Comparison of ENCODE assay signal across 9 cellular contexts in the genomic region with DNA sequence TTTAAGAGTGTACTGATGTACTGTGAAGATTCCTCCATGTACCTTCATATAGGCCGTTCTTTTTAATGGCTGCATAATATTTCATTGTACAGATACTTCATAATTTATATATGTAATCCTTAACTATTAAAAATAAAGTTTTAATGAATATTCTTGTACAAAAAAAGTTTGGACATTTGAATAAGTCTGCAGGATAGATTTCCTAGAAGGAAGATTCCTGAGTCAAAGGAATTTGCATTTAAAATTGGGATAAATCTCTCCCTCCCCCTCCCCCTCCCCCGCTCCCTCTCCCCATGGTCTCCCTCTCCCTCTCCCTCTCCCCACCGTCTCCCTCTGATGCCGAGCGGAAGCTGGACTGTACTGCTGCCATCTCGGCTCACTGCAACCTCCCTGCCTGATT. TPM values are rescaled to one million over a fixed set of nuclear protein-coding genes. Genes with fewer than 3 reads are reported as not detected.
"Had no signal": no experiment of that assay in that cellular context is flagged by ENCODE, and none has a peak within 500 bp of the region (broad histone marks: within the 10 kb centered on the region; RNA-seq: fewer than 3 reads in every experiment).

No MANE protein-coding gene starts in this region.

- DNase-seq: GDM1, GF-D8 had no signal

- ATAC-seq: GM12878 had no signal

- FAIRE-seq: G401.6, GM12878, GM12891, GM12892, GM18507, GM19239 had no signal

- H3K4me3 ChIP-seq: GM12878 had no signal

RNA-seq across cellular contexts. Expression of gene SLC13A2, which starts 15.6 kb away (rescaled TPM):
- total RNA-seq: G401 had no signal

RNA-seq across cellular contexts. Expression of gene FOXN1, which starts 48.3 kb away (rescaled TPM):
- total RNA-seq: G401, GM12878 had no signal
- polyA plus RNA-seq: GM12878 had no signal
